Comparison of ENCODE assay signal across 9 cellular contexts in the genomic region with DNA sequence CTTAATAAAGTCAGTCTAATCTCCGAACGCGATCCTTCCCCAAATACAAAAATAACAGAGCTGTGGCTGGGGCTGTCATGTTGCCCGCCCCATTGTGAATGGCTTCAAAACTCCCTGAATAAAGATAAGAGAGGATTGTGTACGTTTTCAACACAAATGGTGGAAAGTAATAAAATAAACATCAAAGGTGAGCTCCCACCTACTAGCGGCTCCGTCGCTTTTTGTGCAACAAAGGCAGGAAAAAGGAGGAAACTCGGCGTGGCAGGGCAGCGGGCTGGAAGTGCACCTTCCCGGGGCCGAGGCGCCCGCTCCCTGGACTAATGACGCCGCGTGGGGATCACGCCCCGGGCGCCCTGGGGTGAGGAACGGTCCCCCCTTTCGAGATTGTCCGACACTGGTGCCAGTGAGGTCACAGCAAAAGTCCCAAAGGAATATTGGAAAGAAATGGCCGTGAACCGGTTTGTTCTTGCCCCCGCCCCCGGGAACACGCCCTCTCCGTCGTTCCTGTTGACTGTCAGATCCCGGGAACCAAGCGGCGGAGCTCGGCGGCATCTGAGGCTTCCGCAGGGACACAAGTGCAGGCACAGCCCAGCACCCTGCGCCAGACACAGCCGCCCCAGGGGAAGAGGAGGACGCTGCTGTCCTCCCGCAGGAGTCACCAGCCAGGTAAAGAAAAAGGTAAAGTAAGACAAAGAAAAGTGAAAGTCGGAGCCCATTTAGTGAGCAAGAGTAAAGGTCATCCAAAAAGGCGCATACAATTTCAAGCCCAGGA. TPM values are rescaled to one million over a fixed set of nuclear protein-coding genes. Genes with fewer than 3 reads are reported as not detected.
A peak's percentile ranks its signal among the peaks of the same experiment; 100 is the strongest.
DNase-seq lines count a peak whose midpoint lies in the region; ATAC-seq, FAIRE-seq and TF ChIP-seq lines count a peak whose summit lies in the region.
"Had no signal": no experiment of that assay in that cellular context is flagged by ENCODE, and none has a peak within 500 bp of the region (broad histone marks: within the 10 kb centered on the region; RNA-seq: fewer than 3 reads in every experiment).

No MANE protein-coding gene starts in this region.

- no peak for ATAC-seq in activated CD4-positive, alpha-beta T cell treated with anti-CD3 and anti-CD28 coated beads for 36 hours
- ATAC-seq in GM19035 (IDR thresholded peaks at IDR 0.05; ENCODE audit: unreplicated experiment) (no peak), GM21515 (IDR thresholded peaks at IDR 0.05; ENCODE audit: unreplicated experiment) (no peak)

- H3K4me3 ChIP-seq in astrocyte (ENCODE audit: insufficient read depth, low read depth, low read length) (peak overlapping the region; percentile 46), suprapubic skin (peak overlapping the region; percentile 60)

- intact Hi-C loops in activated CD4-positive, alpha-beta T cell treated with anti-CD3 and anti-CD28 coated beads for 36 hours (cut with DNase I, micrococcal nuclease): loop anchor here (5.0 kb wide), 3 partner anchors 66 to 514 kb away; partner anchors contain the start of gene FOXC1 (in 1 of the 2)

- TF ChIP-seq EP300 in suprapubic skin (IDR thresholded peaks at IDR 0.05): no peak

- TF ChIP-seq POLR2A in suprapubic skin (IDR thresholded peaks at IDR 0.05): no peak

- 15% methylated on average over 32 of the region's 43 CpGs for WGBS in suprapubic skin

- no peak for FAIRE-seq in astrocyte (lab: Jason Lieb, UNC)

- peaks cover 20% of the 10 kb centered on the region for H3K4me1 Mint-ChIP-seq in activated CD4-positive, alpha-beta T cell treated with anti-CD3 and anti-CD28 coated beads for 36 hours
- H3K4me1 Mint-ChIP-seq in astrocyte (ENCODE audit: low read depth, unreplicated experiment): peaks cover 5% of the 10 kb centered on the region

- H3K4me1 ChIP-seq in astrocyte (ENCODE audit: insufficient read depth, low read length) (peaks cover 14% of the 10 kb centered on the region), suprapubic skin (peaks cover 38% of the 10 kb centered on the region)

- TF ChIP-seq CTCF in astrocyte (IDR thresholded peaks at IDR 0.05; ENCODE audit: insufficient read depth, low read depth, low read length) (no peak), suprapubic skin (IDR thresholded peaks at IDR 0.05) (no peak)

- peak overlapping the region; percentile 49 for H3K4me3 Mint-ChIP-seq in activated CD4-positive, alpha-beta T cell treated with anti-CD3 and anti-CD28 coated beads for 36 hours
- peak overlapping the region; percentile 84 for H3K4me3 Mint-ChIP-seq in astrocyte (ENCODE audit: unreplicated experiment)

- CTCF ChIA-PET in activated CD4-positive, alpha-beta T cell treated with anti-CD3 and anti-CD28 coated beads for 36 hours (lab: Charles Lee): interaction anchor here (0.6 to 1.2 kb wide), 5 partner anchors 17 to 723 kb away, joined by 3 read pairs; no protein-coding TSS in a partner anchor

- H3K27me3 Mint-ChIP-seq in activated CD4-positive, alpha-beta T cell treated with anti-CD3 and anti-CD28 coated beads for 36 hours: peaks cover 65% of the 10 kb centered on the region
- peaks cover 71% of the 10 kb centered on the region for H3K27me3 Mint-ChIP-seq in astrocyte (ENCODE audit: low read depth, unreplicated experiment)

- peaks cover 3% of the 10 kb centered on the region for H3K9me3 Mint-ChIP-seq in activated CD4-positive, alpha-beta T cell treated with anti-CD3 and anti-CD28 coated beads for 36 hours (ENCODE audit: low read depth)
- H3K9me3 Mint-ChIP-seq in astrocyte (ENCODE audit: unreplicated experiment): peaks cover 6% of the 10 kb centered on the region

- H3K4me2 ChIP-seq in astrocyte (ENCODE audit: low read length): peak overlapping the region; percentile 82

- H3K9me3 ChIP-seq in astrocyte (ENCODE audit: insufficient read depth, low read depth, low read length) (no peaks in the 10 kb centered on the region), suprapubic skin (no peaks in the 10 kb centered on the region)

- H3K36me3 ChIP-seq in astrocyte (ENCODE audit: insufficient read depth, low read length) (no peaks in the 10 kb centered on the region), suprapubic skin (no peaks in the 10 kb centered on the region)

- H3K27ac ChIP-seq in astrocyte (ENCODE audit: low read depth, low read length) (no peak overlapping the region), suprapubic skin (peak overlapping the region; percentile 89)

- no peak overlapping the region for H3K9ac ChIP-seq in astrocyte (ENCODE audit: low read length)

- POLR2A ChIA-PET in activated CD4-positive, alpha-beta T cell treated with anti-CD3 and anti-CD28 coated beads for 36 hours (lab: Charles Lee): no interaction called here

- peak overlapping the region; percentile 34 for H2AFZ ChIP-seq in astrocyte (ENCODE audit: low read depth, low read length)

- no peaks in the 10 kb centered on the region for H3K79me2 ChIP-seq in astrocyte (ENCODE audit: insufficient read depth, low read length)

- H3K27ac Mint-ChIP-seq in activated CD4-positive, alpha-beta T cell treated with anti-CD3 and anti-CD28 coated beads for 36 hours: no peak overlapping the region
- H3K27ac Mint-ChIP-seq in astrocyte (ENCODE audit: unreplicated experiment): peak overlapping the region; percentile 9

- no peak for DNase-seq in activated CD4-positive, alpha-beta T cell treated with anti-CD3 and anti-CD28 coated beads for 36 hours
- DNase-seq in activated CD4-positive, alpha-beta T cell treated with anti-CD3 and anti-CD28 coated beads, Interleukin-2, amount 50 U/mL, for 4 hours: no peak
- no peak for DNase-seq in astrocyte (ENCODE audit: low read depth)
- DNase-seq in left kidney (ENCODE audit: low read depth, low spot score): peak; percentile 64
- no peak for DNase-seq in suprapubic skin (ENCODE audit: low spot score in 2 of 2)
- no peak for DNase-seq in NCI-H226

- H3K36me3 Mint-ChIP-seq in activated CD4-positive, alpha-beta T cell treated with anti-CD3 and anti-CD28 coated beads for 36 hours (ENCODE audit: low read depth): no peaks in the 10 kb centered on the region
- H3K36me3 Mint-ChIP-seq in astrocyte (ENCODE audit: low read depth, unreplicated experiment): no peaks in the 10 kb centered on the region

- no peaks in the 10 kb centered on the region for H4K20me1 ChIP-seq in astrocyte (ENCODE audit: insufficient read depth, low read length)

- peaks cover 64% of the 10 kb centered on the region for H3K27me3 ChIP-seq in astrocyte (ENCODE audit: insufficient read depth, low read length)
- peaks cover 51% of the 10 kb centered on the region for H3K27me3 ChIP-seq in suprapubic skin

RNA-seq across cellular contexts. Expression of gene FOXQ1, which starts 1.1 kb away (rescaled TPM):
- total RNA-seq in activated CD4-positive, alpha-beta T cell treated with anti-CD3 and anti-CD28 coated beads for 36 hours: not detected
- total RNA-seq in astrocyte (0.24 and 0.39 TPM in 2 replicates), suprapubic skin (100 to 1,000 TPM in 1 of 4 donors, 10 to 100 TPM in 3; 45.4 to 101 (median 80.0) TPM)
- total RNA-seq: activated CD8-positive, alpha-beta memory T cell treated with anti-CD3 and anti-CD28 coated beads for 36 hours had no signal

Comparison
In these comparisons a context has a peak if more than half of its experiments do, and no peak if none do; other contexts are left out.
1. RNA of gene FOXQ1, which starts 1.1 kb away (total RNA-seq): 45.4 to 101 TPM in suprapubic skin; 0.24 to 0.39 TPM in astrocyte and not detected in activated CD4-positive, alpha-beta T cell treated with anti-CD3 and anti-CD28 coated beads for 36 hours; every median in the first group is over 10 times any median in the second.